ENCODE assay signal across 1 cellular context in the genomic region with DNA sequence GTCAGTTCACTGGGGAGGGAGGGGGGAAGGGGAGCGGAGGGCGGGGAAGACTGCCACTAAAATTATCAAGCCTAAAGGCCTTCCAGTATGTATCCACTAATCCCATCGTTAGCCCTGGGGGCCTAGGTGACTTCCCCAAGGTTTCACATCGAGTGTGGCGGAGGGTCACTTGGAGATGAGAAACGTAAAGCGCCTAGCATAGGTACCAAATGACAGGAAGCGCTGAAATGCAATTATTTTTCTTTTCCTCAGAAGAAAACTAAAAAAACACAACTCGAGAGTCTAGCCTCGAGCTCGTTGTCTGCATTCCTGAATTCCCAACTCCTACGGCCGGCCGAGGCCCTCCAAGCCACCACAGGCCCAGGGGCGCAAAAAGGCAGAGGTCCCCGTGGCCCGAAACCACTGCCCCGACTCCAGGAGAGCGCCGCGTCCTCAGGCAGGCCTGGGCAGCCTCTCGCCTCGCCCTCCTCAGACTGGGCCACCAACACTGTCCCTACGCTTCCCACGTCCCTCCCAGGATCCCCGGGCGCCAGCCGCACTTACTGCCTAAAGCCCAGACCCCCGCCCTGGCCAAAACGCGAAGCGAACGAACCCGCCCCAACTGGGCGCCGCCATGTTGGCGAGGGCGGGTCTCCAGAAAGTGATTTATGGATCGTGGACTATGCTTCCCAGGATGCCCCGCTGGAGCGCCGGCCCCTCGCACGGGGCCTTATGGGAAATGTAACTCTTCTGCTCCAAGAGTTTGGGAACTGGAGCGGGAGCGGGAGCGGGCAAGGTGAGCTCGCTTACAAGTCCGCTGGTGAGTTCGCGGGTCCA.
TF ChIP-seq lines count a peak whose summit lies in the region.

A gene with protein sequence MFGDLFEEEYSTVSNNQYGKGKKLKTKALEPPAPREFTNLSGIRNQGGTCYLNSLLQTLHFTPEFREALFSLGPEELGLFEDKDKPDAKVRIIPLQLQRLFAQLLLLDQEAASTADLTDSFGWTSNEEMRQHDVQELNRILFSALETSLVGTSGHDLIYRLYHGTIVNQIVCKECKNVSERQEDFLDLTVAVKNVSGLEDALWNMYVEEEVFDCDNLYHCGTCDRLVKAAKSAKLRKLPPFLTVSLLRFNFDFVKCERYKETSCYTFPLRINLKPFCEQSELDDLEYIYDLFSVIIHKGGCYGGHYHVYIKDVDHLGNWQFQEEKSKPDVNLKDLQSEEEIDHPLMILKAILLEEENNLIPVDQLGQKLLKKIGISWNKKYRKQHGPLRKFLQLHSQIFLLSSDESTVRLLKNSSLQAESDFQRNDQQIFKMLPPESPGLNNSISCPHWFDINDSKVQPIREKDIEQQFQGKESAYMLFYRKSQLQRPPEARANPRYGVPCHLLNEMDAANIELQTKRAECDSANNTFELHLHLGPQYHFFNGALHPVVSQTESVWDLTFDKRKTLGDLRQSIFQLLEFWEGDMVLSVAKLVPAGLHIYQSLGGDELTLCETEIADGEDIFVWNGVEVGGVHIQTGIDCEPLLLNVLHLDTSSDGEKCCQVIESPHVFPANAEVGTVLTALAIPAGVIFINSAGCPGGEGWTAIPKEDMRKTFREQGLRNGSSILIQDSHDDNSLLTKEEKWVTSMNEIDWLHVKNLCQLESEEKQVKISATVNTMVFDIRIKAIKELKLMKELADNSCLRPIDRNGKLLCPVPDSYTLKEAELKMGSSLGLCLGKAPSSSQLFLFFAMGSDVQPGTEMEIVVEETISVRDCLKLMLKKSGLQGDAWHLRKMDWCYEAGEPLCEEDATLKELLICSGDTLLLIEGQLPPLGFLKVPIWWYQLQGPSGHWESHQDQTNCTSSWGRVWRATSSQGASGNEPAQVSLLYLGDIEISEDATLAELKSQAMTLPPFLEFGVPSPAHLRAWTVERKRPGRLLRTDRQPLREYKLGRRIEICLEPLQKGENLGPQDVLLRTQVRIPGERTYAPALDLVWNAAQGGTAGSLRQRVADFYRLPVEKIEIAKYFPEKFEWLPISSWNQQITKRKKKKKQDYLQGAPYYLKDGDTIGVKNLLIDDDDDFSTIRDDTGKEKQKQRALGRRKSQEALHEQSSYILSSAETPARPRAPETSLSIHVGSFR (minus strand): TSS at position 642 of the 816 bp plus-strand sequence. CDS start 1,228 bp downstream, outside the sequence.

TF ChIP-seq in HepG2, 621 proteins besides CTCF, POLR2A, EP300 and RAD21 (continued from another document and continues in another):
- TF ChIP-seq, protein P1, sequence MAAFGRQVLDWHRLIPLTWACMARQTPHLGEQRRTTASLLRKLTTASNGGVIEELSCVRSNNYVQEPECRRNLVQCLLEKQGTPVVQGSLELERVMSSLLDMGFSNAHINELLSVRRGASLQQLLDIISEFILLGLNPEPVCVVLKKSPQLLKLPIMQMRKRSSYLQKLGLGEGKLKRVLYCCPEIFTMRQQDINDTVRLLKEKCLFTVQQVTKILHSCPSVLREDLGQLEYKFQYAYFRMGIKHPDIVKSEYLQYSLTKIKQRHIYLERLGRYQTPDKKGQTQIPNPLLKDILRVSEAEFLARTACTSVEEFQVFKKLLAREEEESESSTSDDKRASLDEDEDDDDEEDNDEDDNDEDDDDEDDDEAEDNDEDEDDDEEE (CRISPR knock-in tag; IDR thresholded peaks at IDR 0.05) = 0 out of 2 replicates have a peak, but pooled peaks have one; percentile 53
- TF ChIP-seq ZNF644 (CRISPR knock-in tag; IDR thresholded peaks at IDR 0.05; ENCODE audit: low read depth) (peak; percentile 67; the same call in 1 of the 2 replicates), ZSCAN21 (CRISPR knock-in tag; IDR thresholded peaks at IDR 0.05; ENCODE audit: borderline replicate concordance) (peak; percentile 61; the same call in 1 of the 2 replicates), ZBTB43 (CRISPR knock-in tag; conservative IDR thresholded peaks at IDR 0.05) (peak; percentile 89), ZNF260 (CRISPR knock-in tag; IDR thresholded peaks at IDR 0.05; ENCODE audit: borderline replicate concordance, low read depth) (no peak), BHLHE40 (IDR thresholded peaks at IDR 0.05; ENCODE audit: low read length) (peak; percentile 13; the same call in 1 of the 2 replicates), BCL6 (CRISPR knock-in tag; IDR thresholded peaks at IDR 0.05) (peak; percentile 52; the same call in 1 of the 2 replicates), RARA (CRISPR knock-in tag; IDR thresholded peaks at IDR 0.05) (peak; percentile 44; the same call in 1 of the 2 replicates), ZBTB38 (CRISPR knock-in tag; IDR thresholded peaks at IDR 0.05) (peak; percentile 90; the same call in 1 of the 2 replicates), HES4 (CRISPR knock-in tag; IDR thresholded peaks at IDR 0.05; ENCODE audit: borderline replicate concordance) (peak; percentile 81; the same call in 1 of the 2 replicates), NR2F2 (IDR thresholded peaks at IDR 0.05; ENCODE audit: borderline replicate concordance, low read depth) (peak; percentile 30; the same call in 1 of the 2 replicates), ERF (CRISPR knock-in tag; IDR thresholded peaks at IDR 0.05) (peak; percentile 86), REPIN1 (CRISPR knock-in tag; IDR thresholded peaks at IDR 0.05; ENCODE audit: borderline replicate concordance, low read depth) (no peak), NFYC (CRISPR knock-in tag; IDR thresholded peaks at IDR 0.05) (peak; percentile 30; the same call in 1 of the 2 replicates), NR2F6 (IDR thresholded peaks at IDR 0.05) (no peak), NR2F6 (CRISPR knock-in tag; IDR thresholded peaks at IDR 0.05) (0 out of 2 replicates have a peak, but pooled peaks have one; percentile 12), ZSCAN30 (CRISPR knock-in tag; IDR thresholded peaks at IDR 0.05) (no peak), MTA1 (CRISPR knock-in tag; IDR thresholded peaks at IDR 0.05; ENCODE audit: borderline replicate concordance) (peak; percentile 61; the same call in 1 of the 2 replicates), ZKSCAN1 (IDR thresholded peaks at IDR 0.05; ENCODE audit: low read length) (no peak), HNRNPL (IDR thresholded peaks at IDR 0.05; ENCODE audit: low read depth, low read length) (0 out of 2 replicates have a peak, but pooled peaks have one; percentile 26), ZSCAN22 (CRISPR knock-in tag; IDR thresholded peaks at IDR 0.05) (no peak; the same call in 1 of the 2 replicates), PLRG1 (conservative IDR thresholded peaks at IDR 0.05) (no peak), MEIS2 (CRISPR knock-in tag; IDR thresholded peaks at IDR 0.05) (peak; percentile 93), ZNF501 (CRISPR knock-in tag; IDR thresholded peaks at IDR 0.05) (peak; percentile 98), NFKB2 (CRISPR knock-in tag; IDR thresholded peaks at IDR 0.05; ENCODE audit: borderline replicate concordance) (peak; percentile 92; the same call in 1 of the 2 replicates), AGO1 (IDR thresholded peaks at IDR 0.05; ENCODE audit: low read depth, low read length, poor library complexity, severe bottlenecking) (peak; percentile 54), HOXA7 (CRISPR knock-in tag; IDR thresholded peaks at IDR 0.05) (no peak), SMAD3 (CRISPR knock-in tag; IDR thresholded peaks at IDR 0.05) (peak; percentile 92), GATAD1 (CRISPR knock-in tag; IDR thresholded peaks at IDR 0.05) (peak; percentile 84), POGK (CRISPR knock-in tag; conservative IDR thresholded peaks at IDR 0.05) (peak; percentile 96), CREM (IDR thresholded peaks at IDR 0.05) (peak; percentile 75), CREM (CRISPR knock-in tag; IDR thresholded peaks at IDR 0.05) (no peak), RBM22 (optimal IDR thresholded peaks at IDR 0.05; ENCODE audit: low read length) (no peak)
- TF ChIP-seq, protein P2, sequence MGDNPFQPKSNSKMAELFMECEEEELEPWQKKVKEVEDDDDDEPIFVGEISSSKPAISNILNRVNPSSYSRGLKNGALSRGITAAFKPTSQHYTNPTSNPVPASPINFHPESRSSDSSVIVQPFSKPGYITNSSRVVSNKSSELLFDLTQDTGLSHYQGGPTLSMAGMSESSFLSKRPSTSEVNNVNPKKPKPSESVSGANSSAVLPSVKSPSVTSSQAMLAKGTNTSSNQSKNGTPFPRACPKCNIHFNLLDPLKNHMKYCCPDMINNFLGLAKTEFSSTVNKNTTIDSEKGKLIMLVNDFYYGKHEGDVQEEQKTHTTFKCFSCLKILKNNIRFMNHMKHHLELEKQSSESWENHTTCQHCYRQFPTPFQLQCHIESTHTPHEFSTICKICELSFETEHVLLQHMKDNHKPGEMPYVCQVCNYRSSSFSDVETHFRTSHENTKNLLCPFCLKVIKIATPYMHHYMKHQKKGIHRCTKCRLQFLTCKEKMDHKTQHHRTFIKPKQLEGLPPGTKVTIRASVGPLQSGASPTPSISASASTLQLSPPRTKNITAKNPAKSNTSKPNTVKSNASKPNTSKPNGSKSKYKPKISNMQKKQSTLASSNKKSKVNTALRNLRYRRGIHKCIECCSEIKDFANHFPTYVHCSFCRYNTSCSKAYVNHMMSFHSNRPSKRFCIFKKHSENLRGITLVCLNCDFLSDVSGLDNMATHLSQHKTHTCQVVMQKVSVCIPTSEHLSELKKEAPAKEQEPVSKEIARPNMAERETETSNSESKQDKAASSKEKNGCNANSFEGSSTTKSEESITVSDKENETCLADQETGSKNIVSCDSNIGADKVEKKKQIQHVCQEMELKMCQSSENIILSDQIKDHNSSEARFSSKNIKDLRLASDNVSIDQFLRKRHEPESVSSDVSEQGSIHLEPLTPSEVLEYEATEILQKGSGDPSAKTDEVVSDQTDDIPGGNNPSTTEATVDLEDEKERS (CRISPR knock-in tag; IDR thresholded peaks at IDR 0.05) = peak; percentile 83; the same call in 1 of the 2 replicates
- TF ChIP-seq, protein P3, sequence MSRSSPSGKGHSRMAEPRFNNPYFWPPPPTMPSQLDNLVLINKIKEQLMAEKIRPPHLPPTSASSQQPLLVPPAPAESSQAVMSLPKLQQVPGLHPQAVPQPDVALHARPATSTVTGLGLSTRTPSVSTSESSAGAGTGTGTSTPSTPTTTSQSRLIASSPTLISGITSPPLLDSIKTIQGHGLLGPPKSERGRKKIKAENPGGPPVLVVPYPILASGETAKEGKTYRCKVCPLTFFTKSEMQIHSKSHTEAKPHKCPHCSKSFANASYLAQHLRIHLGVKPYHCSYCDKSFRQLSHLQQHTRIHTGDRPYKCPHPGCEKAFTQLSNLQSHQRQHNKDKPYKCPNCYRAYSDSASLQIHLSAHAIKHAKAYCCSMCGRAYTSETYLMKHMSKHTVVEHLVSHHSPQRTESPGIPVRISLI (CRISPR knock-in tag; IDR thresholded peaks at IDR 0.05; ENCODE audit: borderline replicate concordance) = no peak; the same call in 1 of the 2 replicates
- TF ChIP-seq, protein P4, sequence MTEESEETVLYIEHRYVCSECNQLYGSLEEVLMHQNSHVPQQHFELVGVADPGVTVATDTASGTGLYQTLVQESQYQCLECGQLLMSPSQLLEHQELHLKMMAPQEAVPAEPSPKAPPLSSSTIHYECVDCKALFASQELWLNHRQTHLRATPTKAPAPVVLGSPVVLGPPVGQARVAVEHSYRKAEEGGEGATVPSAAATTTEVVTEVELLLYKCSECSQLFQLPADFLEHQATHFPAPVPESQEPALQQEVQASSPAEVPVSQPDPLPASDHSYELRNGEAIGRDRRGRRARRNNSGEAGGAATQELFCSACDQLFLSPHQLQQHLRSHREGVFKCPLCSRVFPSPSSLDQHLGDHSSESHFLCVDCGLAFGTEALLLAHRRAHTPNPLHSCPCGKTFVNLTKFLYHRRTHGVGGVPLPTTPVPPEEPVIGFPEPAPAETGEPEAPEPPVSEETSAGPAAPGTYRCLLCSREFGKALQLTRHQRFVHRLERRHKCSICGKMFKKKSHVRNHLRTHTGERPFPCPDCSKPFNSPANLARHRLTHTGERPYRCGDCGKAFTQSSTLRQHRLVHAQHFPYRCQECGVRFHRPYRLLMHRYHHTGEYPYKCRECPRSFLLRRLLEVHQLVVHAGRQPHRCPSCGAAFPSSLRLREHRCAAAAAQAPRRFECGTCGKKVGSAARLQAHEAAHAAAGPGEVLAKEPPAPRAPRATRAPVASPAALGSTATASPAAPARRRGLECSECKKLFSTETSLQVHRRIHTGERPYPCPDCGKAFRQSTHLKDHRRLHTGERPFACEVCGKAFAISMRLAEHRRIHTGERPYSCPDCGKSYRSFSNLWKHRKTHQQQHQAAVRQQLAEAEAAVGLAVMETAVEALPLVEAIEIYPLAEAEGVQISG (CRISPR knock-in tag; IDR thresholded peaks at IDR 0.05) = peak; percentile 92
- TF ChIP-seq, protein P5, sequence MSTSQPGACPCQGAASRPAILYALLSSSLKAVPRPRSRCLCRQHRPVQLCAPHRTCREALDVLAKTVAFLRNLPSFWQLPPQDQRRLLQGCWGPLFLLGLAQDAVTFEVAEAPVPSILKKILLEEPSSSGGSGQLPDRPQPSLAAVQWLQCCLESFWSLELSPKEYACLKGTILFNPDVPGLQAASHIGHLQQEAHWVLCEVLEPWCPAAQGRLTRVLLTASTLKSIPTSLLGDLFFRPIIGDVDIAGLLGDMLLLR (CRISPR knock-in tag; IDR thresholded peaks at IDR 0.05) = peak; percentile 60; the same call in 1 of the 2 replicates
- TF ChIP-seq, protein P6, sequence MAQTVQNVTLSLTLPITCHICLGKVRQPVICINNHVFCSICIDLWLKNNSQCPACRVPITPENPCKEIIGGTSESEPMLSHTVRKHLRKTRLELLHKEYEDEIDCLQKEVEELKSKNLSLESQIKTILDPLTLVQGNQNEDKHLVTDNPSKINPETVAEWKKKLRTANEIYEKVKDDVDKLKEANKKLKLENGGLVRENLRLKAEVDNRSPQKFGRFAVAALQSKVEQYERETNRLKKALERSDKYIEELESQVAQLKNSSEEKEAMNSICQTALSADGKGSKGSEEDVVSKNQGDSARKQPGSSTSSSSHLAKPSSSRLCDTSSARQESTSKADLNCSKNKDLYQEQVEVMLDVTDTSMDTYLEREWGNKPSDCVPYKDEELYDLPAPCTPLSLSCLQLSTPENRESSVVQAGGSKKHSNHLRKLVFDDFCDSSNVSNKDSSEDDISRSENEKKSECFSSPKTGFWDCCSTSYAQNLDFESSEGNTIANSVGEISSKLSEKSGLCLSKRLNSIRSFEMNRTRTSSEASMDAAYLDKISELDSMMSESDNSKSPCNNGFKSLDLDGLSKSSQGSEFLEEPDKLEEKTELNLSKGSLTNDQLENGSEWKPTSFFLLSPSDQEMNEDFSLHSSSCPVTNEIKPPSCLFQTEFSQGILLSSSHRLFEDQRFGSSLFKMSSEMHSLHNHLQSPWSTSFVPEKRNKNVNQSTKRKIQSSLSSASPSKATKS (CRISPR knock-in tag; IDR thresholded peaks at IDR 0.05) = no peak
